22 cellular contexts compared by ENCODE assay signal in the genomic region with DNA sequence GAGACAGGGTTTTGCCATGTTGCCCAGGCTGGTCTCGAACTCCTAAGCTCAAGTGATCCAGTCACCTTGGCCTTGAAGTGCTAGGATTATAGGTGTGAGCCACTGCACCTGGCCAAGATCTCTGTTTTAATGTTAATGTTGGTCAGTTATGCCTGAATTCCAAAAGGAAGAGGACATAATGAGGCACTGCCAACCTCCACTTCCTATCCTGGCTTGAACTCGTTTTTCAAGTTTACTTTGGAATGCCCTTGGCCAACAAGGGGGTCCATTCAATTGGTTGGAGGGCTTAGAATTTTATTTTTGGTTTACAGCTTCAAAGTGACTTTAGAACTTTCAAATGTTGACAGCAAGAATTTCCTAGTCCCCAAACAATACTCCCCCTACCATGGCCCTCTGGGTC. TPM values are rescaled to one million over a fixed set of nuclear protein-coding genes. Genes with fewer than 3 reads are reported as not detected.
DNase-seq lines count a peak whose midpoint lies in the region; ATAC-seq, FAIRE-seq and TF ChIP-seq lines count a peak whose summit lies in the region.
"Had no signal": no experiment of that assay in that cellular context is flagged by ENCODE, and none has a peak within 500 bp of the region (broad histone marks: within the 10 kb centered on the region; RNA-seq: fewer than 3 reads in every experiment).

No MANE protein-coding gene starts in this region.

- DNase-seq in ELF-1 (ENCODE audit: low read depth, low spot score) (peak; percentile 15), H1 (ENCODE audit: low read depth in 1 of 2, low spot score in 2 of 2) (no peak), mesenchymal stem cell (no peak), NCI-H345 treated with DMSO at 0.1 percent for 48 hours (lab: John Stamatoyannopoulos, UW; ENCODE audit: unreplicated experiment) (no peak), natural killer cell (no peak), A673 (ENCODE audit: low spot score) (no peak)
- DNase-seq: Caco-2; CD4-positive, alpha-beta memory T cell; DMS 273 treated with DMSO at 0.1 percent for 48 hours; DMS79 treated with DMSO at 0.1 percent for 48 hours; GOT3; MV-4-11; NCI-H1105 treated with DMSO at 0.1 percent for 48 hours; NCI-H2081; NCI-H2171; NCI-H345; NCI-H524 treated with DMSO at 0.1 percent for 48 hours; NCI-H82 had no signal

- H3K79me1 ChIP-seq in H1 (ENCODE audit: low read depth, low read length) = no peaks in the 10 kb centered on the region; the same call in 1 of the 2 replicates
- H3K79me1 ChIP-seq in mesenchymal stem cell (replicated peaks; ENCODE audit: low read length, poor library complexity, severe bottlenecking) = peaks cover 32% of the 10 kb centered on the region

- H3K18ac ChIP-seq in H1 (ENCODE audit: extremely low read depth, low read length) = no peak overlapping the region
- peak overlapping the region; percentile 3 to 38 for H3K18ac ChIP-seq in mesenchymal stem cell (ENCODE audit: low read depth in 1 of 2, low read length in 2 of 2)

- no TSS peak for BruUV-seq in A673 (replicated peaks; lab: Mats Ljungman, UMichigan)

- H2AFZ ChIP-seq in H1 (ENCODE audit: low read length) (no peak overlapping the region), mesenchymal stem cell (ENCODE audit: low read depth, low read length) (no peak overlapping the region)

- no peak for TF ChIP-seq POLR2A in H1 (IDR thresholded peaks at IDR 0.05; ENCODE audit: control extremely low read depth in 1 of 2, low read depth in 2 of 2, low read length in 2 of 2)

- H4K91ac ChIP-seq in H1 (replicated peaks; ENCODE audit: insufficient read length, low read length) = no peak overlapping the region
- H4K91ac ChIP-seq in mesenchymal stem cell (ENCODE audit: low read length) = no peak overlapping the region

- no peaks in the 10 kb centered on the region for H3K27me3 Mint-ChIP-seq in natural killer cell (ENCODE audit: low read depth in 2 of 2)
- H3K27me3 Mint-ChIP-seq: CD4-positive, alpha-beta memory T cell; IgD-negative memory B cell had no signal

- H3K4me3 ChIP-seq in BLaER1 (no peak overlapping the region), H1 (ENCODE audit: extremely low read depth in 1 of 4, insufficient read depth in 2 of 4, low read depth in 3 of 4, low read length in 4 of 4) (no peak overlapping the region), mesenchymal stem cell (ENCODE audit: insufficient read depth in 1 of 2, low read depth in 1 of 2, low read length in 2 of 2) (no peak overlapping the region), A673 (ENCODE audit: low read depth, low read length, poor library complexity, severe bottlenecking) (no peak overlapping the region)
- H3K4me3 ChIP-seq: GM12878 had no signal

- H3K79me2 ChIP-seq in H1 (ENCODE audit: control insufficient read depth in 1 of 2, insufficient read depth in 2 of 2, low read length in 2 of 2) = no peaks in the 10 kb centered on the region

- peaks cover 7% of the 10 kb centered on the region for H3K36me3 Mint-ChIP-seq in natural killer cell

- H4K20me1 ChIP-seq in BLaER1 (peaks cover 14% of the 10 kb centered on the region; the same call in 1 of the 2 replicates), H1 (replicated peaks in 1 of 2; ENCODE audit: control insufficient read depth in 1 of 2, insufficient read depth in 2 of 2, low read length in 2 of 2) (no peaks in the 10 kb centered on the region)

- no peak for TF ChIP-seq RAD21 in H1 (IDR thresholded peaks at IDR 0.05 in 1 of 2, conservative IDR thresholded peaks at IDR 0.05 in 1 of 2; ENCODE audit: low read depth in 2 of 2, low read length in 2 of 2)

- TF ChIP-seq EP300 in H1 (IDR thresholded peaks at IDR 0.05; ENCODE audit: borderline replicate concordance in 1 of 2, low read depth in 2 of 2, low read length in 2 of 2) = no peak

- intact Hi-C loops in natural killer cell (cut with micrococcal nuclease) = no loop called here
- intact Hi-C loops in A673 (cut with micrococcal nuclease; ENCODE audit: unreplicated experiment) = no loop called here

- CTCF ChIA-PET in H1 (lab: Charles Lee; ENCODE audit: partially characterized antibody) (no interaction called here), A673 (lab: Charles Lee) (no interaction called here)

- H3K36me3 ChIP-seq in BLaER1 (peaks cover 97% of the 10 kb centered on the region), H1 (ENCODE audit: control insufficient read depth in 2 of 4, insufficient read depth in 4 of 4, low read length in 3 of 4) (peaks cover 2 to 17% (median 8%) of the 10 kb centered on the region in 4 experiments; a peak in 5 of 8 replicates), mesenchymal stem cell (ENCODE audit: control insufficient read depth in 1 of 2, insufficient read depth in 2 of 2, low read depth in 1 of 2, low read length in 2 of 2) (peaks cover 12 to 83% of the 10 kb centered on the region in 2 experiments), A673 (ENCODE audit: insufficient read depth, low read length, poor library complexity, severe bottlenecking) (peaks cover 16% of the 10 kb centered on the region)

- POLR2A ChIA-PET in H1 (lab: Charles Lee; ENCODE audit: partially characterized antibody) = interaction anchor here (0.9 kb wide), 1 partner anchor 27 kb away, joined by 6 read pairs; no protein-coding TSS in a partner anchor
- POLR2A ChIA-PET in A673 (lab: Charles Lee; ENCODE audit: low non-redundant PET) = interaction anchor here (0.6 kb wide), 1 partner anchor 134 kb away, joined by 7 read pairs; no protein-coding TSS in a partner anchor

- H3K23ac ChIP-seq in H1 (ENCODE audit: insufficient read length) (no peak overlapping the region), mesenchymal stem cell (ENCODE audit: low read length in 2 of 2) (no peak overlapping the region)

- no peaks in the 10 kb centered on the region for H3K23me2 ChIP-seq in H1 (ENCODE audit: low read depth, low read length)

- FAIRE-seq in H1 (lab: Jason Lieb, UNC) = no peak
- FAIRE-seq: GM12878, RCC 7860 had no signal

- H3K27me3 ChIP-seq in BLaER1 (no peaks in the 10 kb centered on the region), H1 (replicated peaks in 1 of 4; ENCODE audit: control insufficient read depth in 3 of 4, extremely low read depth in 1 of 4, insufficient read depth in 3 of 4, low read length in 3 of 4) (0 out of 7 replicates have a peak, but pooled peaks cover 0 to 2% (median 0%) of the 10 kb centered on the region in 4 experiments), mesenchymal stem cell (ENCODE audit: control insufficient read depth in 1 of 2, insufficient read depth in 1 of 2, low read length in 2 of 2) (no peaks in the 10 kb centered on the region), A673 (replicated peaks; ENCODE audit: insufficient read depth, low read depth, low read length, poor library complexity) (no peaks in the 10 kb centered on the region)

- peaks cover 24% of the 10 kb centered on the region for H3K4me1 ChIP-seq in BLaER1
- peaks cover 0 to 4% (median 0%) of the 10 kb centered on the region in 4 experiments; a peak in 1 of 7 replicates for H3K4me1 ChIP-seq in H1 (replicated peaks in 1 of 4; ENCODE audit: control insufficient read depth in 3 of 4, insufficient read depth in 4 of 4, low read length in 3 of 4)
- no peaks in the 10 kb centered on the region for H3K4me1 ChIP-seq in mesenchymal stem cell (ENCODE audit: control insufficient read depth, insufficient read depth, low read depth, low read length)
- peaks cover 11% of the 10 kb centered on the region for H3K4me1 ChIP-seq in A673 (ENCODE audit: insufficient read depth, low read length, poor library complexity, severe bottlenecking)
- H3K4me1 ChIP-seq: Caco-2 had no signal

- H2AK5ac ChIP-seq in H1 (ENCODE audit: low read depth, low read length) (no peak overlapping the region), mesenchymal stem cell (ENCODE audit: low read length, severe bottlenecking) (no peak overlapping the region)

- H3K14ac ChIP-seq in H1 (ENCODE audit: insufficient read length) = no peak overlapping the region
- no peak overlapping the region for H3K14ac ChIP-seq in mesenchymal stem cell (ENCODE audit: low read length in 2 of 2)

- no peak overlapping the region for H2BK5ac ChIP-seq in H1 (ENCODE audit: low read depth, low read length)
- no peak overlapping the region for H2BK5ac ChIP-seq in mesenchymal stem cell (ENCODE audit: low read depth, low read length, poor library complexity, severe bottlenecking)

- no peak overlapping the region for H4K8ac ChIP-seq in H1 (ENCODE audit: extremely low read depth, insufficient read depth, low read length)
- no peak overlapping the region for H4K8ac ChIP-seq in mesenchymal stem cell (ENCODE audit: low read length)

- peaks cover 0 to 3% of the 10 kb centered on the region in 2 donors for H3K4me1 Mint-ChIP-seq in natural killer cell
- H3K4me1 Mint-ChIP-seq: CD4-positive, alpha-beta memory T cell; IgD-negative memory B cell had no signal

- no peak overlapping the region for H3K9ac ChIP-seq in BLaER1
- no peak overlapping the region for H3K9ac ChIP-seq in H1 (replicated peaks in 1 of 4; ENCODE audit: extremely low read depth in 1 of 4, low read depth in 3 of 4, low read length in 3 of 4)
- no peak overlapping the region for H3K9ac ChIP-seq in mesenchymal stem cell (ENCODE audit: low read length)

- no peak overlapping the region for H2BK12ac ChIP-seq in H1 (ENCODE audit: low read depth, low read length)
- H2BK12ac ChIP-seq in mesenchymal stem cell (ENCODE audit: low read length in 2 of 2) = no peak overlapping the region

- peak overlapping the region; percentile 24; the same call in 1 of the 2 replicates for H3K27ac ChIP-seq in BLaER1
- H3K27ac ChIP-seq in H1 (ENCODE audit: low read depth, low read length) = no peak overlapping the region
- H3K27ac ChIP-seq in mesenchymal stem cell (ENCODE audit: low read length, poor library complexity, severe bottlenecking) = no peak overlapping the region
- H3K27ac ChIP-seq in A673 (ENCODE audit: low read depth, low read length, poor library complexity, severe bottlenecking) = no peak overlapping the region

- H2BK120ac ChIP-seq in H1 (replicated peaks; ENCODE audit: low read depth, low read length) = no peak overlapping the region
- H2BK120ac ChIP-seq in mesenchymal stem cell (ENCODE audit: low read depth, low read length) = no peak overlapping the region

- H4K5ac ChIP-seq in H1 (ENCODE audit: insufficient read length, low read depth, low read length) = no peak overlapping the region

- no peak for ATAC-seq in natural killer cell
- ATAC-seq: GM12878 had no signal

- no peak overlapping the region for H3K56ac ChIP-seq in H1 (replicated peaks; ENCODE audit: insufficient read length, low read depth, low read length)

- H3K4ac ChIP-seq in H1 (replicated peaks; ENCODE audit: insufficient read length, low read depth, low read length) (no peak overlapping the region), mesenchymal stem cell (ENCODE audit: low read depth in 1 of 2, low read length in 2 of 2) (no peak overlapping the region)

- H3K9me3 ChIP-seq in BLaER1 = peaks cover 7% of the 10 kb centered on the region; the same call in 1 of the 2 replicates
- H3K9me3 ChIP-seq in H1 (ENCODE audit: insufficient read depth in 2 of 2, low read depth in 1 of 2, low read length in 1 of 2) = peaks cover 0 to 3% of the 10 kb centered on the region in 2 experiments; a peak in 1 of 4 replicates
- H3K9me3 ChIP-seq in mesenchymal stem cell (ENCODE audit: control insufficient read depth, low read length) = no peaks in the 10 kb centered on the region
- no peaks in the 10 kb centered on the region for H3K9me3 ChIP-seq in A673 (ENCODE audit: low read depth, low read length, poor library complexity, severe bottlenecking)
- H3K9me3 ChIP-seq: Caco-2 had no signal

- H3K4me3 Mint-ChIP-seq in natural killer cell = no peak overlapping the region
- H3K4me3 Mint-ChIP-seq: CD4-positive, alpha-beta memory T cell; IgD-negative memory B cell had no signal

- WGBS in H1 (ENCODE audit: extremely low coverage in 1 of 2, insufficient coverage in 1 of 2, insufficient read length in 1 of 2, insufficient replicate concordance in 2 of 2, low coverage in 1 of 2, low lambda C conversion rate in 2 of 2, missing lambda C conversion rate in 1 of 2), 2 experiments = 78% methylated on average over 2 of the region's 2 CpGs; no CpG with 5 or more reads in 1 of the 2 experiments
- WGBS in mesenchymal stem cell = 96% methylated on average over 1 of the region's 2 CpGs

- H3K27ac Mint-ChIP-seq in natural killer cell = no peak overlapping the region

- peak overlapping the region; percentile 72 for H3K4me2 ChIP-seq in BLaER1
- 0 out of 4 replicates have a peak overlapping the region, but pooled peaks of 1 of the 2 experiments have one; percentile 18 for H3K4me2 ChIP-seq in H1 (ENCODE audit: insufficient read depth in 1 of 2, low read depth in 2 of 2, low read length in 2 of 2)
- H3K4me2 ChIP-seq in mesenchymal stem cell (ENCODE audit: low read length, poor library complexity, severe bottlenecking) = no peak overlapping the region

- no peaks in the 10 kb centered on the region for H3K9me3 Mint-ChIP-seq in natural killer cell
- H3K9me3 Mint-ChIP-seq: CD4-positive, alpha-beta memory T cell; IgD-negative memory B cell had no signal

- TF ChIP-seq CTCF in H1 (IDR thresholded peaks at IDR 0.05; ENCODE audit: control extremely low read depth in 1 of 3, insufficient read depth in 1 of 3, low read depth in 1 of 3, low read length in 3 of 3) (no peak), natural killer cell (IDR thresholded peaks at IDR 0.05) (no peak), A673 (conservative IDR thresholded peaks at IDR 0.05; ENCODE audit: low read depth, low read length) (no peak)

- no peak overlapping the region for H2BK20ac ChIP-seq in H1 (ENCODE audit: low read length)

- H2BK15ac ChIP-seq in H1 (ENCODE audit: low read length) (no peak overlapping the region), mesenchymal stem cell (ENCODE audit: low read depth, poor library complexity, severe bottlenecking) (no peak overlapping the region)

RNA-seq across cellular contexts. Expression of a gene that starts 29.8 kb away (rescaled TPM):
- 5.0 and 5.7 TPM in 2 replicates for total RNA-seq in H1 (2021; fragmentation: NEBNext Ultra II Directional; extraction: Animal tissue kit (Norgen Biotek cat#: 25700))
- polyA plus RNA-seq in H1 (2011; rRNA removed) = 2.6 and 2.7 TPM in 2 replicates
- polyA plus RNA-seq in H1 (2011; cell fraction: cytosol; rRNA removed) = 3.5 TPM
- polyA plus RNA-seq in H1 (2011; cell fraction: nucleus; rRNA removed) = 7.1 TPM
- 3.3 to 4.1 TPM (median 3.9 TPM) in 4 replicates for polyA plus RNA-seq in H1 (2012, experiment 1 of 2)
- polyA plus RNA-seq in H1 (2012, experiment 2 of 2) = 0.70 TPM
- polyA plus RNA-seq in H1 (2013, experiment 1 of 2) = 2.7 TPM
- 2.3 TPM for polyA plus RNA-seq in H1 (2013, experiment 2 of 2)
- polyA minus RNA-seq in H1 (2011; rRNA and poly(A)+ RNA removed) = 6.7 and 7.5 TPM in 2 replicates
- polyA minus RNA-seq in H1 (2011; cell fraction: cytosol; rRNA and poly(A)+ RNA removed) = 3.4 TPM
- polyA minus RNA-seq in H1 (2011; cell fraction: nucleus; rRNA and poly(A)+ RNA removed) = 8.6 TPM
- polyA plus RNA-seq in mesenchymal stem cell (2013, experiment 1 of 2) = 10.1 TPM
- polyA plus RNA-seq in mesenchymal stem cell (2013, experiment 2 of 2) = 9.8 TPM
- 1 to 10 TPM; 4.1 to 6.9 (median 4.8) TPM for total RNA-seq in natural killer cell
- total RNA-seq in A673 (2021) = 8.1 and 12.1 TPM in 2 replicates
- total RNA-seq: Caco-2 had no signal
